1 cellular context compared by ENCODE assay signal in the genomic region with DNA sequence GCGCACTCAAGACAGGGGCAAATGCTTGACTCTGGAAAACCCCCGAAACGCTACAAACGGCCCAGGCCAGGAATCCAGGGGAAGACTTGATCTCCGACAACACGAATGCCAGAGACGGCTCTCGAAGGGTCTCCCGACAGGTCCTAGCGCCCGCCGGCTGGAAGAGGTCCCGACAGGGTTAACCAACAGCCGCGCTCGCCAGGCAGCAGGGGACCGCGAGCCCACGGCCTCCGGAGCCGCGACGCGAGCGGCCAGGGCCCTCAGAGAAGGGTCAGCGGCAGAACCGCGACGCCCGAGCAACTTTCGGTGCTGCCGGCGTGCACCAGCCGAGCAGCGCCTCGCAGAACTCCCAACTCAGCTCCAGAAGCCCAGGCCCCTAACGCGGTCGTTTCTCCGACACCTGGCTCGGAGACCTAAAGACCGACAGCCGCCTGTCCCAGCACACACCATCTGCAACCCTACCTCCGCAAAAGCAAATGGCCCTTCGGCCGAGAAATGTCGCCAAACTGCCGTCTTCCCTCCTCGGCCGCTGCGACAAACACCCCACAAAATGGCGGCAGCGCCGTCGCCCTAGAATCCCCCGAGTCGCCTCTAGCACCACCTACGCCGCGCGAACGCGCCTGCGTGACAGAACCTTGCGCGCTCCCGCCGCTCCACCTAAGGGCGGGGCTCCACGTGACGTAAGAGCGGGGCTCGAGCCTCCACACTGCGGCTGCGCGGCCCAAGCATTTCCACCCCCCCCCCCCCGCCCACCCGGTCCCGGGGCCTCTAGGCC.
TF ChIP-seq lines count a peak whose summit lies in the region.

A gene (minus strand): TSS at position 567 of the 775 bp plus-strand sequence. CDS start 3,634 bp downstream, outside the sequence.

TF ChIP-seq in K562, 482 proteins besides CTCF, POLR2A, EP300 and RAD21 (continued from another document and continues in another):
- TF ChIP-seq, protein P1, sequence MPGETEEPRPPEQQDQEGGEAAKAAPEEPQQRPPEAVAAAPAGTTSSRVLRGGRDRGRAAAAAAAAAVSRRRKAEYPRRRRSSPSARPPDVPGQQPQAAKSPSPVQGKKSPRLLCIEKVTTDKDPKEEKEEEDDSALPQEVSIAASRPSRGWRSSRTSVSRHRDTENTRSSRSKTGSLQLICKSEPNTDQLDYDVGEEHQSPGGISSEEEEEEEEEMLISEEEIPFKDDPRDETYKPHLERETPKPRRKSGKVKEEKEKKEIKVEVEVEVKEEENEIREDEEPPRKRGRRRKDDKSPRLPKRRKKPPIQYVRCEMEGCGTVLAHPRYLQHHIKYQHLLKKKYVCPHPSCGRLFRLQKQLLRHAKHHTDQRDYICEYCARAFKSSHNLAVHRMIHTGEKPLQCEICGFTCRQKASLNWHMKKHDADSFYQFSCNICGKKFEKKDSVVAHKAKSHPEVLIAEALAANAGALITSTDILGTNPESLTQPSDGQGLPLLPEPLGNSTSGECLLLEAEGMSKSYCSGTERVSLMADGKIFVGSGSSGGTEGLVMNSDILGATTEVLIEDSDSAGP (CRISPR knock-in tag; IDR thresholded peaks at IDR 0.05), result no peak
- TF ChIP-seq, protein P2, sequence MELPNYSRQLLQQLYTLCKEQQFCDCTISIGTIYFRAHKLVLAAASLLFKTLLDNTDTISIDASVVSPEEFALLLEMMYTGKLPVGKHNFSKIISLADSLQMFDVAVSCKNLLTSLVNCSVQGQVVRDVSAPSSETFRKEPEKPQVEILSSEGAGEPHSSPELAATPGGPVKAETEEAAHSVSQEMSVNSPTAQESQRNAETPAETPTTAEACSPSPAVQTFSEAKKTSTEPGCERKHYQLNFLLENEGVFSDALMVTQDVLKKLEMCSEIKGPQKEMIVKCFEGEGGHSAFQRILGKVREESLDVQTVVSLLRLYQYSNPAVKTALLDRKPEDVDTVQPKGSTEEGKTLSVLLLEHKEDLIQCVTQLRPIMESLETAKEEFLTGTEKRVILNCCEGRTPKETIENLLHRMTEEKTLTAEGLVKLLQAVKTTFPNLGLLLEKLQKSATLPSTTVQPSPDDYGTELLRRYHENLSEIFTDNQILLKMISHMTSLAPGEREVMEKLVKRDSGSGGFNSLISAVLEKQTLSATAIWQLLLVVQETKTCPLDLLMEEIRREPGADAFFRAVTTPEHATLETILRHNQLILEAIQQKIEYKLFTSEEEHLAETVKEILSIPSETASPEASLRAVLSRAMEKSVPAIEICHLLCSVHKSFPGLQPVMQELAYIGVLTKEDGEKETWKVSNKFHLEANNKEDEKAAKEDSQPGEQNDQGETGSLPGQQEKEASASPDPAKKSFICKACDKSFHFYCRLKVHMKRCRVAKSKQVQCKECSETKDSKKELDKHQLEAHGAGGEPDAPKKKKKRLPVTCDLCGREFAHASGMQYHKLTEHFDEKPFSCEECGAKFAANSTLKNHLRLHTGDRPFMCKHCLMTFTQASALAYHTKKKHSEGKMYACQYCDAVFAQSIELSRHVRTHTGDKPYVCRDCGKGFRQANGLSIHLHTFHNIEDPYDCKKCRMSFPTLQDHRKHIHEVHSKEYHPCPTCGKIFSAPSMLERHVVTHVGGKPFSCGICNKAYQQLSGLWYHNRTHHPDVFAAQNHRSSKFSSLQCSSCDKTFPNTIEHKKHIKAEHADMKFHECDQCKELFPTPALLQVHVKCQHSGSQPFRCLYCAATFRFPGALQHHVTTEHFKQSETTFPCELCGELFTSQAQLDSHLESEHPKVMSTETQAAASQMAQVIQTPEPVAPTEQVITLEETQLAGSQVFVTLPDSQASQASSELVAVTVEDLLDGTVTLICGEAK (IDR thresholded peaks at IDR 0.05), result no peak
- TF ChIP-seq, protein P2 (CRISPR knock-in tag; IDR thresholded peaks at IDR 0.05), result no peak
- no peak for TF ChIP-seq MYBL2 (IDR thresholded peaks at IDR 0.05; ENCODE audit: low read depth)
- no peak for TF ChIP-seq MYBL2 (CRISPR knock-in tag; IDR thresholded peaks at IDR 0.05; ENCODE audit: borderline replicate concordance)
- no peak for TF ChIP-seq HNRNPH1 (optimal IDR thresholded peaks at IDR 0.05; ENCODE audit: low read depth, low read length)
- no peak for TF ChIP-seq TCFL5 (CRISPR knock-in tag; conservative IDR thresholded peaks at IDR 0.05)
- TF ChIP-seq, protein P3, sequence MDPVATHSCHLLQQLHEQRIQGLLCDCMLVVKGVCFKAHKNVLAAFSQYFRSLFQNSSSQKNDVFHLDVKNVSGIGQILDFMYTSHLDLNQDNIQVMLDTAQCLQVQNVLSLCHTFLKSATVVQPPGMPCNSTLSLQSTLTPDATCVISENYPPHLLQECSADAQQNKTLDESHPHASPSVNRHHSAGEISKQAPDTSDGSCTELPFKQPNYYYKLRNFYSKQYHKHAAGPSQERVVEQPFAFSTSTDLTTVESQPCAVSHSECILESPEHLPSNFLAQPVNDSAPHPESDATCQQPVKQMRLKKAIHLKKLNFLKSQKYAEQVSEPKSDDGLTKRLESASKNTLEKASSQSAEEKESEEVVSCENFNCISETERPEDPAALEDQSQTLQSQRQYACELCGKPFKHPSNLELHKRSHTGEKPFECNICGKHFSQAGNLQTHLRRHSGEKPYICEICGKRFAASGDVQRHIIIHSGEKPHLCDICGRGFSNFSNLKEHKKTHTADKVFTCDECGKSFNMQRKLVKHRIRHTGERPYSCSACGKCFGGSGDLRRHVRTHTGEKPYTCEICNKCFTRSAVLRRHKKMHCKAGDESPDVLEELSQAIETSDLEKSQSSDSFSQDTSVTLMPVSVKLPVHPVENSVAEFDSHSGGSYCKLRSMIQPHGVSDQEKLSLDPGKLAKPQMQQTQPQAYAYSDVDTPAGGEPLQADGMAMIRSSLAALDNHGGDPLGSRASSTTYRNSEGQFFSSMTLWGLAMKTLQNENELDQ (CRISPR knock-in tag; IDR thresholded peaks at IDR 0.05; ENCODE audit: borderline replicate concordance), result no peak
- peak; percentile 81 for TF ChIP-seq TAF9B (IDR thresholded peaks at IDR 0.05; ENCODE audit: partially characterized antibody)
- TF ChIP-seq, protein P4, sequence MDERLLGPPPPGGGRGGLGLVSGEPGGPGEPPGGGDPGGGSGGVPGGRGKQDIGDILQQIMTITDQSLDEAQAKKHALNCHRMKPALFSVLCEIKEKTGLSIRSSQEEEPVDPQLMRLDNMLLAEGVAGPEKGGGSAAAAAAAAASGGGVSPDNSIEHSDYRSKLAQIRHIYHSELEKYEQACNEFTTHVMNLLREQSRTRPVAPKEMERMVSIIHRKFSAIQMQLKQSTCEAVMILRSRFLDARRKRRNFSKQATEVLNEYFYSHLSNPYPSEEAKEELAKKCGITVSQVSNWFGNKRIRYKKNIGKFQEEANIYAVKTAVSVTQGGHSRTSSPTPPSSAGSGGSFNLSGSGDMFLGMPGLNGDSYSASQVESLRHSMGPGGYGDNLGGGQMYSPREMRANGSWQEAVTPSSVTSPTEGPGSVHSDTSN (CRISPR knock-in tag; IDR thresholded peaks at IDR 0.05; ENCODE audit: low read depth), result no peak
- TF ChIP-seq, protein P4 (tag; conservative IDR thresholded peaks at IDR 0.05; ENCODE audit: low read depth), result no peak
- TF ChIP-seq CHD2 (IDR thresholded peaks at IDR 0.05; ENCODE audit: low read depth, low read length), result no peak
- no peak for TF ChIP-seq ZNF253 (CRISPR knock-in tag; conservative IDR thresholded peaks at IDR 0.05)
- TF ChIP-seq CTBP1 (IDR thresholded peaks at IDR 0.05; ENCODE audit: borderline replicate concordance), result peak; percentile 31; the same call in 1 of the 2 replicates
- TF ChIP-seq, protein P5, sequence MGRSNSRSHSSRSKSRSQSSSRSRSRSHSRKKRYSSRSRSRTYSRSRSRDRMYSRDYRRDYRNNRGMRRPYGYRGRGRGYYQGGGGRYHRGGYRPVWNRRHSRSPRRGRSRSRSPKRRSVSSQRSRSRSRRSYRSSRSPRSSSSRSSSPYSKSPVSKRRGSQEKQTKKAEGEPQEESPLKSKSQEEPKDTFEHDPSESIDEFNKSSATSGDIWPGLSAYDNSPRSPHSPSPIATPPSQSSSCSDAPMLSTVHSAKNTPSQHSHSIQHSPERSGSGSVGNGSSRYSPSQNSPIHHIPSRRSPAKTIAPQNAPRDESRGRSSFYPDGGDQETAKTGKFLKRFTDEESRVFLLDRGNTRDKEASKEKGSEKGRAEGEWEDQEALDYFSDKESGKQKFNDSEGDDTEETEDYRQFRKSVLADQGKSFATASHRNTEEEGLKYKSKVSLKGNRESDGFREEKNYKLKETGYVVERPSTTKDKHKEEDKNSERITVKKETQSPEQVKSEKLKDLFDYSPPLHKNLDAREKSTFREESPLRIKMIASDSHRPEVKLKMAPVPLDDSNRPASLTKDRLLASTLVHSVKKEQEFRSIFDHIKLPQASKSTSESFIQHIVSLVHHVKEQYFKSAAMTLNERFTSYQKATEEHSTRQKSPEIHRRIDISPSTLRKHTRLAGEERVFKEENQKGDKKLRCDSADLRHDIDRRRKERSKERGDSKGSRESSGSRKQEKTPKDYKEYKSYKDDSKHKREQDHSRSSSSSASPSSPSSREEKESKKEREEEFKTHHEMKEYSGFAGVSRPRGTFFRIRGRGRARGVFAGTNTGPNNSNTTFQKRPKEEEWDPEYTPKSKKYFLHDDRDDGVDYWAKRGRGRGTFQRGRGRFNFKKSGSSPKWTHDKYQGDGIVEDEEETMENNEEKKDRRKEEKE (IDR thresholded peaks at IDR 0.05; ENCODE audit: borderline replicate concordance in 1 of 2, control insufficient read depth in 1 of 2, low read depth in 2 of 2, low read length in 1 of 2), result no peak
- peak; percentile 47 for TF ChIP-seq L3MBTL2 (IDR thresholded peaks at IDR 0.05)
- TF ChIP-seq RB1 (IDR thresholded peaks at IDR 0.05; ENCODE audit: low read depth), result no peak
- TF ChIP-seq SETDB1 (IDR thresholded peaks at IDR 0.05; ENCODE audit: low read length), result no peak
- TF ChIP-seq, protein P6, sequence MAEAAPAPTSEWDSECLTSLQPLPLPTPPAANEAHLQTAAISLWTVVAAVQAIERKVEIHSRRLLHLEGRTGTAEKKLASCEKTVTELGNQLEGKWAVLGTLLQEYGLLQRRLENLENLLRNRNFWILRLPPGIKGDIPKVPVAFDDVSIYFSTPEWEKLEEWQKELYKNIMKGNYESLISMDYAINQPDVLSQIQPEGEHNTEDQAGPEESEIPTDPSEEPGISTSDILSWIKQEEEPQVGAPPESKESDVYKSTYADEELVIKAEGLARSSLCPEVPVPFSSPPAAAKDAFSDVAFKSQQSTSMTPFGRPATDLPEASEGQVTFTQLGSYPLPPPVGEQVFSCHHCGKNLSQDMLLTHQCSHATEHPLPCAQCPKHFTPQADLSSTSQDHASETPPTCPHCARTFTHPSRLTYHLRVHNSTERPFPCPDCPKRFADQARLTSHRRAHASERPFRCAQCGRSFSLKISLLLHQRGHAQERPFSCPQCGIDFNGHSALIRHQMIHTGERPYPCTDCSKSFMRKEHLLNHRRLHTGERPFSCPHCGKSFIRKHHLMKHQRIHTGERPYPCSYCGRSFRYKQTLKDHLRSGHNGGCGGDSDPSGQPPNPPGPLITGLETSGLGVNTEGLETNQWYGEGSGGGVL (CRISPR knock-in tag; IDR thresholded peaks at IDR 0.05), result no peak
- no peak for TF ChIP-seq MCM5 (IDR thresholded peaks at IDR 0.05; ENCODE audit: low read depth)
- TF ChIP-seq TFAM (CRISPR knock-in tag; conservative IDR thresholded peaks at IDR 0.05), result no peak
- TF ChIP-seq RBM34 (IDR thresholded peaks at IDR 0.05; ENCODE audit: borderline replicate concordance, insufficient read depth, low read length), result no peak
- TF ChIP-seq, protein P7, sequence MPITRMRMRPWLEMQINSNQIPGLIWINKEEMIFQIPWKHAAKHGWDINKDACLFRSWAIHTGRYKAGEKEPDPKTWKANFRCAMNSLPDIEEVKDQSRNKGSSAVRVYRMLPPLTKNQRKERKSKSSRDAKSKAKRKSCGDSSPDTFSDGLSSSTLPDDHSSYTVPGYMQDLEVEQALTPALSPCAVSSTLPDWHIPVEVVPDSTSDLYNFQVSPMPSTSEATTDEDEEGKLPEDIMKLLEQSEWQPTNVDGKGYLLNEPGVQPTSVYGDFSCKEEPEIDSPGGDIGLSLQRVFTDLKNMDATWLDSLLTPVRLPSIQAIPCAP (CRISPR knock-in tag; IDR thresholded peaks at IDR 0.05; ENCODE audit: borderline replicate concordance), result peak; percentile 42; the same call in 1 of the 2 replicates
- TF ChIP-seq, protein P8, sequence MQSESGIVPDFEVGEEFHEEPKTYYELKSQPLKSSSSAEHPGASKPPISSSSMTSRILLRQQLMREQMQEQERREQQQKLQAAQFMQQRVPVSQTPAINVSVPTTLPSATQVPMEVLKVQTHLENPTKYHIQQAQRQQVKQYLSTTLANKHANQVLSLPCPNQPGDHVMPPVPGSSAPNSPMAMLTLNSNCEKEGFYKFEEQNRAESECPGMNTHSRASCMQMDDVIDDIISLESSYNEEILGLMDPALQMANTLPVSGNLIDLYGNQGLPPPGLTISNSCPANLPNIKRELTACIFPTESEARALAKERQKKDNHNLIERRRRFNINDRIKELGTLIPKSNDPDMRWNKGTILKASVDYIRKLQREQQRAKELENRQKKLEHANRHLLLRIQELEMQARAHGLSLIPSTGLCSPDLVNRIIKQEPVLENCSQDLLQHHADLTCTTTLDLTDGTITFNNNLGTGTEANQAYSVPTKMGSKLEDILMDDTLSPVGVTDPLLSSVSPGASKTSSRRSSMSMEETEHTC (IDR thresholded peaks at IDR 0.05), result no peak
- TF ChIP-seq HLTF (IDR thresholded peaks at IDR 0.05), result peak; percentile 56; the same call in 1 of the 2 replicates
- no peak for TF ChIP-seq TSC22D4 (tag; IDR thresholded peaks at IDR 0.05)
